Comparison of ENCODE assay signal across 1 cellular context in genomic region chr5:56251918-56252553, GRCh38.
TF ChIP-seq lines count a peak whose summit lies in the region.

No MANE protein-coding gene starts in this region.

TF ChIP-seq in K562, 482 proteins besides CTCF, POLR2A, EP300 and RAD21 (continued from another document and continues in another):
- TF ChIP-seq E4F1 (CRISPR knock-in tag; IDR thresholded peaks at IDR 0.05; ENCODE audit: borderline replicate concordance) (no peak), TFAM (CRISPR knock-in tag; conservative IDR thresholded peaks at IDR 0.05) (no peak), HNRNPK (IDR thresholded peaks at IDR 0.05; ENCODE audit: low read depth, low read length, poor library complexity, severe bottlenecking) (no peak), MTA1 (IDR thresholded peaks at IDR 0.05; ENCODE audit: borderline replicate concordance) (no peak), KAT8 (IDR thresholded peaks at IDR 0.05; ENCODE audit: low read depth) (no peak), PRMT5 (CRISPR knock-in tag; IDR thresholded peaks at IDR 0.05) (no peak), NCOA2 (IDR thresholded peaks at IDR 0.05; ENCODE audit: partially characterized antibody in 2 of 2) (peak in 1 of 2 experiments; percentile 60), DMBX1 (CRISPR knock-in tag; IDR thresholded peaks at IDR 0.05; ENCODE audit: borderline replicate concordance) (no peak), GABPB1 (CRISPR knock-in tag; IDR thresholded peaks at IDR 0.05) (no peak), MCM7 (IDR thresholded peaks at IDR 0.05) (no peak), SIN3B (IDR thresholded peaks at IDR 0.05; ENCODE audit: low read depth) (no peak), E2F8 (IDR thresholded peaks at IDR 0.05; ENCODE audit: low read depth, partially characterized antibody) (no peak), FOXM1 (IDR thresholded peaks at IDR 0.05; ENCODE audit: low read depth) (peak; percentile 87), FOXM1 (CRISPR knock-in tag; IDR thresholded peaks at IDR 0.05; ENCODE audit: low read depth) (no peak), ZNF316 (IDR thresholded peaks at IDR 0.05) (peak; percentile 96), ZNF507 (tag; conservative IDR thresholded peaks at IDR 0.05) (no peak), TOE1 (IDR thresholded peaks at IDR 0.05; ENCODE audit: borderline replicate concordance) (no peak), TOE1 (CRISPR knock-in tag; IDR thresholded peaks at IDR 0.05; ENCODE audit: borderline replicate concordance, low read depth) (no peak), ZNF23 (CRISPR knock-in tag; IDR thresholded peaks at IDR 0.05) (no peak), MITF (IDR thresholded peaks at IDR 0.05) (no peak), HLTF (IDR thresholded peaks at IDR 0.05) (no peak), ARNT (IDR thresholded peaks at IDR 0.05) (peak in 1 of 2 experiments; percentile 84; a peak in 1 of 4 replicates), ELF4 (CRISPR knock-in tag; IDR thresholded peaks at IDR 0.05) (no peak), ZNF324 (CRISPR knock-in tag; IDR thresholded peaks at IDR 0.05) (no peak), ATF3 (IDR thresholded peaks at IDR 0.05) (peak; percentile 62), ATF3 (CRISPR knock-in tag; conservative IDR thresholded peaks at IDR 0.05) (no peak), NCOA4 (IDR thresholded peaks at IDR 0.05; ENCODE audit: partially characterized antibody) (no peak), ZNF3 (CRISPR knock-in tag; IDR thresholded peaks at IDR 0.05) (no peak), PCBP2 (IDR thresholded peaks at IDR 0.05; ENCODE audit: low read depth, low read length, poor library complexity, severe bottlenecking) (no peak), ZNF740 (CRISPR knock-in tag; IDR thresholded peaks at IDR 0.05) (no peak), ZNF740 (tag; IDR thresholded peaks at IDR 0.05) (no peak), ZBTB2 (IDR thresholded peaks at IDR 0.05) (no peak), NFE2L1 (tag; IDR thresholded peaks at IDR 0.05; ENCODE audit: borderline replicate concordance, low read depth) (no peak), HDAC8 (tag; IDR thresholded peaks at IDR 0.05) (no peak), PHB2 (IDR thresholded peaks at IDR 0.05; ENCODE audit: low read depth) (peak; percentile 52; the same call in 1 of the 2 replicates), TCF3 (CRISPR knock-in tag; IDR thresholded peaks at IDR 0.05) (peak; percentile 93), ZNF695 (CRISPR knock-in tag; IDR thresholded peaks at IDR 0.05) (no peak), IRF1 (CRISPR knock-in tag; IDR thresholded peaks at IDR 0.05; ENCODE audit: borderline replicate concordance) (no peak), SMAD1 (IDR thresholded peaks at IDR 0.05; ENCODE audit: low read depth, low read length, partially characterized antibody) (no peak), ZEB2 (IDR thresholded peaks at IDR 0.05) (no peak), ZBTB9 (CRISPR knock-in tag; IDR thresholded peaks at IDR 0.05) (no peak), NFRKB (IDR thresholded peaks at IDR 0.05; ENCODE audit: low read depth) (no peak), STAT5B (CRISPR knock-in tag; IDR thresholded peaks at IDR 0.05) (no peak), ILK (tag; IDR thresholded peaks at IDR 0.05; ENCODE audit: borderline replicate concordance, low read depth) (no peak), KLF10 (CRISPR knock-in tag; IDR thresholded peaks at IDR 0.05) (no peak), THRAP3 (IDR thresholded peaks at IDR 0.05; ENCODE audit: borderline replicate concordance) (no peak), MTA2 (IDR thresholded peaks at IDR 0.05; ENCODE audit: low read depth) (peak; percentile 86), ELK1 (CRISPR knock-in tag; IDR thresholded peaks at IDR 0.05) (no peak), ZNF41 (CRISPR knock-in tag; conservative IDR thresholded peaks at IDR 0.05) (no peak), ZKSCAN3 (CRISPR knock-in tag; IDR thresholded peaks at IDR 0.05) (no peak), ZFPM2 (CRISPR knock-in tag; IDR thresholded peaks at IDR 0.05) (no peak), AFF1 (IDR thresholded peaks at IDR 0.05; ENCODE audit: low read depth in 1 of 2, partially characterized antibody in 2 of 2) (no peak), ZNF511 (CRISPR knock-in tag; IDR thresholded peaks at IDR 0.05) (no peak), SAFB (IDR thresholded peaks at IDR 0.05; ENCODE audit: borderline replicate concordance, low read depth, low read length) (no peak), NUFIP1 (IDR thresholded peaks at IDR 0.05; ENCODE audit: partially characterized antibody) (no peak), MIER1 (IDR thresholded peaks at IDR 0.05; ENCODE audit: low read depth) (no peak)
